ENCODE assay signal across 1 cellular context in the genomic region with DNA sequence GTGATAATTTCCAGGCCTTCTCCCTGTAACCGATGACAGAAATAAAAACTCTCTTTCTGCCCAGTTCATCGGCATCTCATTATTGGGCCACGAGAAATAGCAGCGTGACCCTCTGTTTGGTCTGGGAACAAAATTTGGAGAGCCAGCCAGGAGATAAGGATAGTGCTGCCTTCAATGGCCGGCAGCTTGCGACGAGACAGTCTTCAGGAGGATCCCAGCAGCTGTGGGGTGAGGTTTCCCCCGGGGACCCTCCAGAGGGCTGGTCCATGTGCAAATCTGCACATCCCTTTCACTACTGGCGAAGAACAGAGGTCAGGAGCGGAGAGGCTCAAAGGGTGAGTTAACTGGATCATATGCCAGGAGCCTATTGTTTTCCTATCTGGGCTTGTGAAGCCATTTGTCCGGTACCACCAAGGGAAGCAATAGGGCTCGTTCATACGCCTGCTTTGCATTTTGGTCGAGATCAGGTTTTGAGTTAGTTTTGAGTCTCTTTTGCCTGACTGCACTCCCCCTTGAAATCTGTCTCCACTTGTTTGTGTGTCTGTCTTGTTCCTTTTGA.
TF ChIP-seq lines count a peak whose summit lies in the region.

No MANE protein-coding gene starts in this region.

TF ChIP-seq in H1, 55 proteins besides CTCF, POLR2A, EP300 and RAD21:
- TF ChIP-seq JUN (IDR thresholded peaks at IDR 0.05; ENCODE audit: low read depth, low read length) (no peak), YY1 (IDR thresholded peaks at IDR 0.05; ENCODE audit: low read depth, low read length) (no peak), EGR1 (IDR thresholded peaks at IDR 0.05; ENCODE audit: borderline replicate concordance, low read depth, low read length) (no peak), MAX (IDR thresholded peaks at IDR 0.05) (no peak), TAF7 (optimal IDR thresholded peaks at IDR 0.05; ENCODE audit: borderline replicate concordance, low read depth, low read length) (no peak), HDAC6 (IDR thresholded peaks at IDR 0.05; ENCODE audit: low read depth, low read length) (no peak), RNF2 (IDR thresholded peaks at IDR 0.05; ENCODE audit: borderline replicate concordance, low read depth, low read length, missing control alignments, poor library complexity, severe bottlenecking) (no peak), POU5F1 (IDR thresholded peaks at IDR 0.05; ENCODE audit: low read depth, low read length) (no peak), HDAC2 (IDR thresholded peaks at IDR 0.05; ENCODE audit: borderline replicate concordance in 1 of 2, low read depth in 2 of 2, low read length in 2 of 2) (no peak), CEBPB (IDR thresholded peaks at IDR 0.05; ENCODE audit: low read depth, low read length) (no peak), TAF1 (IDR thresholded peaks at IDR 0.05; ENCODE audit: low read depth, low read length) (no peak), ATF3 (IDR thresholded peaks at IDR 0.05; ENCODE audit: insufficient read depth, low read depth, low read length) (no peak), FOSL1 (IDR thresholded peaks at IDR 0.05; ENCODE audit: insufficient read depth, low read depth, low read length) (no peak), RBBP5 (IDR thresholded peaks at IDR 0.05; ENCODE audit: borderline replicate concordance, low read depth, low read length) (no peak)
- TF ChIP-seq, protein P1, sequence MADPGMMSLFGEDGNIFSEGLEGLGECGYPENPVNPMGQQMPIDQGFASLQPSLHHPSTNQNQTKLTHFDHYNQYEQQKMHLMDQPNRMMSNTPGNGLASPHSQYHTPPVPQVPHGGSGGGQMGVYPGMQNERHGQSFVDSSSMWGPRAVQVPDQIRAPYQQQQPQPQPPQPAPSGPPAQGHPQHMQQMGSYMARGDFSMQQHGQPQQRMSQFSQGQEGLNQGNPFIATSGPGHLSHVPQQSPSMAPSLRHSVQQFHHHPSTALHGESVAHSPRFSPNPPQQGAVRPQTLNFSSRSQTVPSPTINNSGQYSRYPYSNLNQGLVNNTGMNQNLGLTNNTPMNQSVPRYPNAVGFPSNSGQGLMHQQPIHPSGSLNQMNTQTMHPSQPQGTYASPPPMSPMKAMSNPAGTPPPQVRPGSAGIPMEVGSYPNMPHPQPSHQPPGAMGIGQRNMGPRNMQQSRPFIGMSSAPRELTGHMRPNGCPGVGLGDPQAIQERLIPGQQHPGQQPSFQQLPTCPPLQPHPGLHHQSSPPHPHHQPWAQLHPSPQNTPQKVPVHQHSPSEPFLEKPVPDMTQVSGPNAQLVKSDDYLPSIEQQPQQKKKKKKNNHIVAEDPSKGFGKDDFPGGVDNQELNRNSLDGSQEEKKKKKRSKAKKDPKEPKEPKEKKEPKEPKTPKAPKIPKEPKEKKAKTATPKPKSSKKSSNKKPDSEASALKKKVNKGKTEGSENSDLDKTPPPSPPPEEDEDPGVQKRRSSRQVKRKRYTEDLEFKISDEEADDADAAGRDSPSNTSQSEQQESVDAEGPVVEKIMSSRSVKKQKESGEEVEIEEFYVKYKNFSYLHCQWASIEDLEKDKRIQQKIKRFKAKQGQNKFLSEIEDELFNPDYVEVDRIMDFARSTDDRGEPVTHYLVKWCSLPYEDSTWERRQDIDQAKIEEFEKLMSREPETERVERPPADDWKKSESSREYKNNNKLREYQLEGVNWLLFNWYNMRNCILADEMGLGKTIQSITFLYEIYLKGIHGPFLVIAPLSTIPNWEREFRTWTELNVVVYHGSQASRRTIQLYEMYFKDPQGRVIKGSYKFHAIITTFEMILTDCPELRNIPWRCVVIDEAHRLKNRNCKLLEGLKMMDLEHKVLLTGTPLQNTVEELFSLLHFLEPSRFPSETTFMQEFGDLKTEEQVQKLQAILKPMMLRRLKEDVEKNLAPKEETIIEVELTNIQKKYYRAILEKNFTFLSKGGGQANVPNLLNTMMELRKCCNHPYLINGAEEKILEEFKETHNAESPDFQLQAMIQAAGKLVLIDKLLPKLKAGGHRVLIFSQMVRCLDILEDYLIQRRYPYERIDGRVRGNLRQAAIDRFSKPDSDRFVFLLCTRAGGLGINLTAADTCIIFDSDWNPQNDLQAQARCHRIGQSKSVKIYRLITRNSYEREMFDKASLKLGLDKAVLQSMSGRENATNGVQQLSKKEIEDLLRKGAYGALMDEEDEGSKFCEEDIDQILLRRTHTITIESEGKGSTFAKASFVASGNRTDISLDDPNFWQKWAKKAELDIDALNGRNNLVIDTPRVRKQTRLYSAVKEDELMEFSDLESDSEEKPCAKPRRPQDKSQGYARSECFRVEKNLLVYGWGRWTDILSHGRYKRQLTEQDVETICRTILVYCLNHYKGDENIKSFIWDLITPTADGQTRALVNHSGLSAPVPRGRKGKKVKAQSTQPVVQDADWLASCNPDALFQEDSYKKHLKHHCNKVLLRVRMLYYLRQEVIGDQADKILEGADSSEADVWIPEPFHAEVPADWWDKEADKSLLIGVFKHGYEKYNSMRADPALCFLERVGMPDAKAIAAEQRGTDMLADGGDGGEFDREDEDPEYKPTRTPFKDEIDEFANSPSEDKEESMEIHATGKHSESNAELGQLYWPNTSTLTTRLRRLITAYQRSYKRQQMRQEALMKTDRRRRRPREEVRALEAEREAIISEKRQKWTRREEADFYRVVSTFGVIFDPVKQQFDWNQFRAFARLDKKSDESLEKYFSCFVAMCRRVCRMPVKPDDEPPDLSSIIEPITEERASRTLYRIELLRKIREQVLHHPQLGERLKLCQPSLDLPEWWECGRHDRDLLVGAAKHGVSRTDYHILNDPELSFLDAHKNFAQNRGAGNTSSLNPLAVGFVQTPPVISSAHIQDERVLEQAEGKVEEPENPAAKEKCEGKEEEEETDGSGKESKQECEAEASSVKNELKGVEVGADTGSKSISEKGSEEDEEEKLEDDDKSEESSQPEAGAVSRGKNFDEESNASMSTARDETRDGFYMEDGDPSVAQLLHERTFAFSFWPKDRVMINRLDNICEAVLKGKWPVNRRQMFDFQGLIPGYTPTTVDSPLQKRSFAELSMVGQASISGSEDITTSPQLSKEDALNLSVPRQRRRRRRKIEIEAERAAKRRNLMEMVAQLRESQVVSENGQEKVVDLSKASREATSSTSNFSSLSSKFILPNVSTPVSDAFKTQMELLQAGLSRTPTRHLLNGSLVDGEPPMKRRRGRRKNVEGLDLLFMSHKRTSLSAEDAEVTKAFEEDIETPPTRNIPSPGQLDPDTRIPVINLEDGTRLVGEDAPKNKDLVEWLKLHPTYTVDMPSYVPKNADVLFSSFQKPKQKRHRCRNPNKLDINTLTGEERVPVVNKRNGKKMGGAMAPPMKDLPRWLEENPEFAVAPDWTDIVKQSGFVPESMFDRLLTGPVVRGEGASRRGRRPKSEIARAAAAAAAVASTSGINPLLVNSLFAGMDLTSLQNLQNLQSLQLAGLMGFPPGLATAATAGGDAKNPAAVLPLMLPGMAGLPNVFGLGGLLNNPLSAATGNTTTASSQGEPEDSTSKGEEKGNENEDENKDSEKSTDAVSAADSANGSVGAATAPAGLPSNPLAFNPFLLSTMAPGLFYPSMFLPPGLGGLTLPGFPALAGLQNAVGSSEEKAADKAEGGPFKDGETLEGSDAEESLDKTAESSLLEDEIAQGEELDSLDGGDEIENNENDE (IDR thresholded peaks at IDR 0.05; ENCODE audit: insufficient replicate concordance, low read length), result no peak
